ENCODE assay signal across 1 cellular context in the genomic region with DNA sequence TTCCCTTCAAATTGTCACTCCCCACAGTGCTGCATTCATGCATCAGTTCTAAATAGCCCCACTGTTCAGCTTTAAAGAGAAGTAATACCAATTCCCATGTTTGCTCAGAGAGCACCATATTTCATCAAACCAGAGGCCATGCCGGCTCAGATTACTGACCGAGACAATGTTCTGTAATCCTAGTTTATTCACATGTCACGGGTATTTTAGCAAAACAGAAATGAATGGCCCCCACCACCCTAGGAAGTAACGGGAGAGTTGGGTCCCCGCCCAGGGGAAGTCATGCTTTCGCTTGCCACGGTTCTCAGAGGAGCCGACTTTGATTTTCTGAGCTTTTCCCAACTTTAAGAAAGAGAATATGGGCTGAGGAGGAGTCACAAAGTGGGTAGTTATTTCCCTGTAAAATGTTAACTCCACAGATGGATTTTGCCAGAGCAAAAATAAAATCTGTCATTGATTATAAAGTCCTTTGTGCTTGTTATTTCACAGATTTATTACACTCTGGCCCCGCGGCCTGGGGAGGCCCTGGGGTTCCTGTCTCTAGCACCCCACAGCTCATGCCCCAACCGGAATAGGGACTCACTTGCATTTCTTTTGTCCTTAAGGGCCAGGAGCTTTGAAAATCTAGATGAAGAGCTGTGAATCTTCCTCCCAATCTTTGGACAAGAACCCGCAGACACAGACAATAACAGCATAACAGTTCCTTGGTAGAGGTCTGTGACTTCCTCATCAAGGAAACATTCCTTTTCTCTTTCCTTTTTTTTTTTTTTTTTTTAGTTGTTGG.
TF ChIP-seq lines count a peak whose summit lies in the region.

No MANE protein-coding gene starts in this region.

TF ChIP-seq in HEK293T, 16 proteins besides CTCF, POLR2A, EP300 and RAD21 (continued from another document):
- no peak for TF ChIP-seq FOXK2 (IDR thresholded peaks at IDR 0.05)
